In genomic region chr1:213687802-213688201, GRCh38 we compare ENCODE assay signal across 17 cellular contexts.
"Had no signal": no experiment of that assay in that cellular context is flagged by ENCODE, and none has a peak within 500 bp of the region (broad histone marks: within the 10 kb centered on the region; RNA-seq: fewer than 3 reads in every experiment).

No MANE protein-coding gene starts in this region.

- H3K9me3 ChIP-seq: breast epithelium, thoracic aorta, upper lobe of right lung had no signal

- H3K36me3 ChIP-seq: breast epithelium, thoracic aorta, upper lobe of right lung had no signal

- H3K4me1 ChIP-seq: breast epithelium, upper lobe of right lung had no signal

- H3K4me3 ChIP-seq: breast epithelium, lung, thoracic aorta, upper lobe of right lung had no signal

- ATAC-seq: activated naive CD8-positive, alpha-beta T cell treated with anti-CD3 and anti-CD28 coated beads, Interleukin-2, amount 50 U/mL, for 24 hours; activated T-cell treated with anti-CD3 and anti-CD28 coated beads, Interleukin-2, amount 50 U/mL, for 4 hours; esophagus mucosa; sciatic nerve; stimulated activated naive B cell treated with anti-CD40 and anti-IgM and Interleukin-4, amounts not matched to agents 10 μg/mL and 1 μg/mL and 100 μg/mL, for 72 hours; T-cell; upper lobe of right lung had no signal

- H3K27ac ChIP-seq: breast epithelium, thoracic aorta, upper lobe of right lung had no signal

- DNase-seq: activated CD4-positive, alpha-beta T cell treated with anti-CD3 and anti-CD28 coated beads, Interleukin-2, amount 50 U/mL, for 1 hour; activated CD4-positive, CD25-positive, alpha-beta regulatory T cell treated with anti-CD3 and anti-CD28 coated beads, Interleukin-2, amount 50 U/mL, for 72 hours; activated CD8-positive, alpha-beta memory T cell treated with anti-CD3 and anti-CD28 coated beads, Interleukin-2, amount 50 U/mL, for 4 hours; activated naive CD4-positive, alpha-beta T cell treated with anti-CD3 and anti-CD28 coated beads, Interleukin-2, amount 10 ng/mL, durations not matched to agents 7 days and 5 days; activated naive CD8-positive, alpha-beta T cell treated with anti-CD3 and anti-CD28 coated beads, Interleukin-2, amount 50 U/mL, for 24 hours; activated T-cell treated with anti-CD3 and anti-CD28 coated beads, Interleukin-2, amount 50 U/mL, for 4 hours; aorta; cortex of kidney; nucleus accumbens; stimulated activated naive B cell treated with anti-CD40 and anti-IgM and Interleukin-4, amounts not matched to agents 10 μg/mL and 1 μg/mL and 100 μg/mL, for 72 hours; T-cell; upper lobe of right lung had no signal

- H3K27me3 ChIP-seq: breast epithelium, upper lobe of right lung had no signal
